9 cellular contexts compared by ENCODE assay signal in the genomic region with DNA sequence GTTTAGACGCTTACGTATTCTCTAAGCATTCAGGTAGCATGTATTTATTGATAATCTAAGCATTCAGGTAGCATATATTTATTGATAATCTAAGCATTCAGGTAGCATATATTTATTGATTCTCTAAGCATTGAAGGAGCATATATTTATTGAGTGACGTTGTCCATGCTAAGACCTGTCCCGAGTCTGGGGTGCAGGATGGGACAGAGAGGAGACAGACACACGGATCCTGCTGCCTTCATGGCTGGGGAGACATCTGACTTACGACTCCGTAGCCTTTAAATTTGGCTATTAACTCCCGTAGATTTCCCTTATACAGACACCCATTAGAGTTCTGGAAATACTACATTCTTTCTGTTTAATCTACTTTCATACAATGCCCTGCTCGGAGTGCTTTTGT. TPM values are rescaled to one million over a fixed set of nuclear protein-coding genes. Genes with fewer than 3 reads are reported as not detected.
DNase-seq lines count a peak whose midpoint lies in the region; ATAC-seq, FAIRE-seq and TF ChIP-seq lines count a peak whose summit lies in the region.
"Had no signal": no experiment of that assay in that cellular context is flagged by ENCODE, and none has a peak within 500 bp of the region (broad histone marks: within the 10 kb centered on the region; RNA-seq: fewer than 3 reads in every experiment).

No MANE protein-coding gene starts in this region.

- CTCF ChIA-PET in activated CD8-positive, alpha-beta memory T cell treated with anti-CD3 and anti-CD28 coated beads, Interleukin-2, amount 10 ng/mL, durations not matched to agents 7 days and 5 days (lab: Charles Lee) = interaction anchor here (0.7 to 1.1 kb wide), 4 partner anchors 11 to 29 kb away, joined by 3 read pairs; no protein-coding TSS in a partner anchor
- CTCF ChIA-PET in HepG2 (lab: Yijun Ruan, JAX; ENCODE audit: low intra/inter-chr PET ratio, low total read pairs) = no interaction called here

- POLR2A ChIA-PET in HepG2 (lab: Yijun Ruan, JAX) = interaction anchor here (0.6 to 4.0 kb wide), 6 partner anchors 13 to 167 kb away, joined by 3 to 82 read pairs (median 3); no protein-coding TSS in a partner anchor

- H3K27ac ChIP-seq in HepG2 (ENCODE audit: extremely low read length, insufficient read depth, low read length) (peak overlapping the region; percentile 95), thyroid gland (peak overlapping the region in 2 of 3 donors; percentile 77 to 87)

- peaks cover 28% of the 10 kb centered on the region for H3K79me2 ChIP-seq in HepG2 (ENCODE audit: insufficient read depth, low read length)

- peak overlapping the region; percentile 87 for H3K4me3 Mint-ChIP-seq in activated CD8-positive, alpha-beta memory T cell treated with anti-CD3 and anti-CD28 coated beads, Interleukin-2, amount 10 ng/mL, durations not matched to agents 7 days and 5 days
- H3K4me3 Mint-ChIP-seq in activated T-helper 2 cell treated with anti-CD3 and anti-CD28 coated beads, Interferon-gamma antibody, Interleukin-2, Interleukin-4, amounts not matched to agents 10 μg/mL and 5 μg/mL and 100 μg/mL, durations not matched to agents 14 hours and 24 hours and 36 hours (ENCODE audit: low read depth) = peak overlapping the region; percentile 92

- intact Hi-C loops in activated T-helper 2 cell treated with anti-CD3 and anti-CD28 coated beads, Interferon-gamma antibody, Interleukin-2, Interleukin-4, amounts not matched to agents 10 μg/mL and 5 μg/mL and 100 μg/mL, durations not matched to agents 14 hours and 24 hours and 36 hours (cut with micrococcal nuclease) = loop anchor here (2.0 kb wide), 1 partner anchor 26 kb away; no protein-coding TSS in a partner anchor
- intact Hi-C loops in HepG2 (cut with micrococcal nuclease; ENCODE audit: unreplicated experiment) (loop anchor here (2.0 kb wide), 1 partner anchor 28 kb away; no protein-coding TSS in a partner anchor), thyroid gland (cut with DNase I) (no loop called here)

- 3% methylated on average over 9 of the region's 9 CpGs for WGBS in HepG2 (ENCODE audit: low lambda C conversion rate)
- 64 to 76% methylated on average over 9 of the region's 9 CpGs for WGBS in thyroid gland, 2 donors

- no peak for TF ChIP-seq POLR2A in HepG2 (IDR thresholded peaks at IDR 0.05; ENCODE audit: insufficient read depth in 1 of 2, low read depth in 2 of 2, low read length in 2 of 2)
- TF ChIP-seq POLR2A in thyroid gland (IDR thresholded peaks at IDR 0.05) = no peak
- TF ChIP-seq POLR2A in GM18505 (IDR thresholded peaks at IDR 0.05; ENCODE audit: borderline replicate concordance, extremely low read depth, insufficient read depth, insufficient read length) = no peak

- in situ Hi-C loops in HepG2 (cut with HindIII; ENCODE audit: extremely low pct_ligation_motif_present, low pct_unique_long_range_greater_than_20kb) = no loop called here

- no peak overlapping the region for H2AFZ ChIP-seq in HepG2 (ENCODE audit: low read length)

- H3K36me3 ChIP-seq in HepG2 (replicated peaks in 1 of 2; ENCODE audit: control insufficient read depth in 1 of 2, insufficient read depth in 2 of 2, low read length in 2 of 2) (peaks cover 6 to 17% of the 10 kb centered on the region in 2 experiments), thyroid gland (peaks cover 4 to 5% of the 10 kb centered on the region in 2 donors)

- H3K36me3 Mint-ChIP-seq in activated CD8-positive, alpha-beta memory T cell treated with anti-CD3 and anti-CD28 coated beads, Interleukin-2, amount 10 ng/mL, durations not matched to agents 7 days and 5 days = peaks cover 42% of the 10 kb centered on the region
- H3K36me3 Mint-ChIP-seq in activated T-helper 2 cell treated with anti-CD3 and anti-CD28 coated beads, Interferon-gamma antibody, Interleukin-2, Interleukin-4, amounts not matched to agents 10 μg/mL and 5 μg/mL and 100 μg/mL, durations not matched to agents 14 hours and 24 hours and 36 hours (ENCODE audit: low read depth) = peaks cover 42% of the 10 kb centered on the region

- peak overlapping the region; percentile 73 to 89 (median 82) for H3K4me3 ChIP-seq in HepG2 (replicated peaks in 1 of 3; ENCODE audit: insufficient read depth in 1 of 3, low read depth in 2 of 3, low read length in 3 of 3)
- H3K4me3 ChIP-seq in thyroid gland (replicated peaks in 1 of 3) = peak overlapping the region in 1 of 3 donors; percentile 88

- TF ChIP-seq CTCF in HepG2 (CRISPR knock-in tag; IDR thresholded peaks at IDR 0.05) = no peak
- no peak for TF ChIP-seq CTCF in thyroid gland (IDR thresholded peaks at IDR 0.05)

- no peak for ATAC-seq in activated CD8-positive, alpha-beta memory T cell treated with anti-CD3 and anti-CD28 coated beads, Interleukin-2, amount 10 ng/mL, durations not matched to agents 7 days and 5 days
- peak; percentile 32 for ATAC-seq in HepG2
- ATAC-seq in GM18505 (IDR thresholded peaks at IDR 0.05; ENCODE audit: unreplicated experiment) = no peak

- TSS peak; percentile 48 for BruUV-seq in HepG2 (replicated peaks; lab: Mats Ljungman, UMichigan)

- H4K20me1 ChIP-seq in HepG2 (ENCODE audit: insufficient read depth, low read length) = no peaks in the 10 kb centered on the region

- TF ChIP-seq EP300 in HepG2 (IDR thresholded peaks at IDR 0.05; ENCODE audit: low read depth in 2 of 2, low read length in 2 of 2) (no peak), HepG2 (CRISPR knock-in tag; IDR thresholded peaks at IDR 0.05; ENCODE audit: borderline replicate concordance) (no peak)

- peak overlapping the region; percentile 94 for H3K9ac ChIP-seq in HepG2 (ENCODE audit: insufficient read depth, low read depth, low read length)

- peak overlapping the region; percentile 84 for H3K4me2 ChIP-seq in HepG2 (ENCODE audit: low read depth, low read length)

- TF ChIP-seq RAD21 in HepG2 (CRISPR knock-in tag; IDR thresholded peaks at IDR 0.05) = no peak

- H3K4me1 ChIP-seq in HepG2 (ENCODE audit: insufficient read depth, low read length) (peaks cover 44% of the 10 kb centered on the region), thyroid gland (peaks cover 0 to 8% of the 10 kb centered on the region in 2 donors)

- FAIRE-seq in HepG2 (lab: Jason Lieb, UNC) = no peak

- H3K9me3 ChIP-seq in HepG2 (ENCODE audit: low read length) (no peaks in the 10 kb centered on the region), thyroid gland (no peaks in the 10 kb centered on the region)

- H3K9me3 Mint-ChIP-seq in activated CD8-positive, alpha-beta memory T cell treated with anti-CD3 and anti-CD28 coated beads, Interleukin-2, amount 10 ng/mL, durations not matched to agents 7 days and 5 days (ENCODE audit: low read depth) = peaks cover 14% of the 10 kb centered on the region
- H3K9me3 Mint-ChIP-seq in activated T-helper 2 cell treated with anti-CD3 and anti-CD28 coated beads, Interferon-gamma antibody, Interleukin-2, Interleukin-4, amounts not matched to agents 10 μg/mL and 5 μg/mL and 100 μg/mL, durations not matched to agents 14 hours and 24 hours and 36 hours = peaks cover 37% of the 10 kb centered on the region

- H3K27me3 ChIP-seq in HepG2 (ENCODE audit: control insufficient read depth in 1 of 2, insufficient read depth in 2 of 2, low read length in 2 of 2) (no peaks in the 10 kb centered on the region), thyroid gland (no peaks in the 10 kb centered on the region)

- H3K27ac Mint-ChIP-seq in activated CD8-positive, alpha-beta memory T cell treated with anti-CD3 and anti-CD28 coated beads, Interleukin-2, amount 10 ng/mL, durations not matched to agents 7 days and 5 days = peak overlapping the region; percentile 76
- H3K27ac Mint-ChIP-seq in activated T-helper 2 cell treated with anti-CD3 and anti-CD28 coated beads, Interferon-gamma antibody, Interleukin-2, Interleukin-4, amounts not matched to agents 10 μg/mL and 5 μg/mL and 100 μg/mL, durations not matched to agents 14 hours and 24 hours and 36 hours = peak overlapping the region; percentile 58

- H3K27me3 Mint-ChIP-seq in activated CD8-positive, alpha-beta memory T cell treated with anti-CD3 and anti-CD28 coated beads, Interleukin-2, amount 10 ng/mL, durations not matched to agents 7 days and 5 days = no peaks in the 10 kb centered on the region
- H3K27me3 Mint-ChIP-seq in activated T-helper 2 cell treated with anti-CD3 and anti-CD28 coated beads, Interferon-gamma antibody, Interleukin-2, Interleukin-4, amounts not matched to agents 10 μg/mL and 5 μg/mL and 100 μg/mL, durations not matched to agents 14 hours and 24 hours and 36 hours (ENCODE audit: low read depth) = no peaks in the 10 kb centered on the region

- DNase-seq in activated CD8-positive, alpha-beta memory T cell treated with anti-CD3 and anti-CD28 coated beads, Interleukin-2, amount 10 ng/mL, durations not matched to agents 7 days and 5 days = no peak
- no peak for DNase-seq in activated CD8-positive, alpha-beta memory T cell treated with anti-CD3 and anti-CD28 coated beads, Interleukin-2, amount 50 U/mL, for 48 hours
- DNase-seq in activated T-helper 2 cell treated with anti-CD3 and anti-CD28 coated beads, Interferon-gamma antibody, Interleukin-2, Interleukin-4, amounts not matched to agents 10 μg/mL and 5 μg/mL and 100 μg/mL, durations not matched to agents 14 hours and 24 hours and 36 hours (ENCODE audit: low spot score) = no peak
- DNase-seq in HepG2 (ENCODE audit: low spot score) (no peak), thyroid gland (no peak), NCI-H2107 (lab: John Stamatoyannopoulos, UW) (no peak), NCI-H1436 treated with DMSO at 0.1 percent for 48 hours (lab: John Stamatoyannopoulos, UW) (no peak)
- DNase-seq: DMS79 had no signal

- peaks cover 12% of the 10 kb centered on the region for H3K4me1 Mint-ChIP-seq in activated CD8-positive, alpha-beta memory T cell treated with anti-CD3 and anti-CD28 coated beads, Interleukin-2, amount 10 ng/mL, durations not matched to agents 7 days and 5 days
- peaks cover 9% of the 10 kb centered on the region for H3K4me1 Mint-ChIP-seq in activated T-helper 2 cell treated with anti-CD3 and anti-CD28 coated beads, Interferon-gamma antibody, Interleukin-2, Interleukin-4, amounts not matched to agents 10 μg/mL and 5 μg/mL and 100 μg/mL, durations not matched to agents 14 hours and 24 hours and 36 hours (ENCODE audit: low read depth)

RNA-seq across cellular contexts. Expression of gene SCCPDH, which starts 1.0 kb away (rescaled TPM):
- 10 to 100 TPM; 15.2 to 24.8 TPM for total RNA-seq in activated CD8-positive, alpha-beta memory T cell treated with anti-CD3 and anti-CD28 coated beads, Interleukin-2, amount 10 ng/mL, durations not matched to agents 7 days and 5 days
- total RNA-seq in activated T-helper 2 cell treated with anti-CD3 and anti-CD28 coated beads, Interferon-gamma antibody, Interleukin-2, Interleukin-4, amounts not matched to agents 10 μg/mL and 5 μg/mL and 100 μg/mL, durations not matched to agents 14 hours and 24 hours and 36 hours = 34.1 and 34.3 TPM in 2 replicates
- total RNA-seq in HepG2 (2016; rRNA removed; fragmentation: Illumina TruSeq; extraction: Trizol) (62.3 and 65.6 TPM in 2 replicates), thyroid gland (10 to 100 TPM; 30.0 to 37.8 (median 32.9) TPM)
- 30.7 and 32.1 TPM in 2 replicates for total RNA-seq in HepG2 (2016; cell fraction: cytosol; rRNA removed; fragmentation: Illumina TruSeq; extraction: Trizol; ENCODE audit: low read depth)
- total RNA-seq in HepG2 (2016; cell fraction: insoluble cytoplasmic fraction; rRNA removed; fragmentation: Illumina TruSeq; extraction: Trizol) = 63.7 and 66.1 TPM in 2 replicates
- total RNA-seq in HepG2 (2016; cell fraction: membrane; rRNA removed; fragmentation: Illumina TruSeq; extraction: Trizol) = 42.1 and 43.2 TPM in 2 replicates
- 47.4 and 48.2 TPM in 2 replicates for total RNA-seq in HepG2 (2016; cell fraction: nucleus; rRNA removed; fragmentation: Illumina TruSeq; extraction: Trizol)
- polyA plus RNA-seq in HepG2 (2011; rRNA removed) = 29.8 and 36.7 TPM in 2 replicates
- 24.8 and 30.0 TPM in 2 replicates for polyA plus RNA-seq in HepG2 (2011; cell fraction: cytosol; rRNA removed)
- 11.2 and 14.2 TPM in 2 replicates for polyA plus RNA-seq in HepG2 (2011; cell fraction: nucleus; rRNA removed)
- polyA plus RNA-seq in HepG2 (2012) = 36.7 and 52.0 TPM in 2 replicates
- polyA plus RNA-seq in HepG2 (2016; cell fraction: cytosol; fragmentation: Illumina TruSeq; extraction: Trizol; ENCODE audit: low read depth) = 24.1 and 29.6 TPM in 2 replicates
- 55.1 and 61.6 TPM in 2 replicates for polyA plus RNA-seq in HepG2 (2016; cell fraction: insoluble cytoplasmic fraction; fragmentation: Illumina TruSeq; extraction: Trizol; ENCODE audit: low read depth)
- polyA plus RNA-seq in HepG2 (2016; cell fraction: membrane; fragmentation: Illumina TruSeq; extraction: Trizol; ENCODE audit: low read depth) = 28.6 and 29.9 TPM in 2 replicates
- polyA plus RNA-seq in HepG2 (2016; cell fraction: nucleus; fragmentation: Illumina TruSeq; extraction: Trizol; ENCODE audit: insufficient read depth, low read depth) = 42.1 and 48.3 TPM in 2 replicates
- polyA minus RNA-seq in HepG2 (2011; rRNA and poly(A)+ RNA removed; ENCODE audit: low replicate concordance) = 2.0 and 17.9 TPM in 2 replicates
- polyA minus RNA-seq in HepG2 (2011; cell fraction: cytosol; rRNA and poly(A)+ RNA removed) = 19.6 and 22.0 TPM in 2 replicates
- 51.8 and 53.6 TPM in 2 replicates for polyA minus RNA-seq in HepG2 (2011; cell fraction: nucleus; rRNA and poly(A)+ RNA removed)
